Comparison of ENCODE assay signal across 30 cellular contexts in genomic region chr1:21707891-21708290, GRCh38.
"Had no signal": no experiment of that assay in that cellular context is flagged by ENCODE, and none has a peak within 500 bp of the region (broad histone marks: within the 10 kb centered on the region; RNA-seq: fewer than 3 reads in every experiment).

No MANE protein-coding gene starts in this region.

- H3K27ac Mint-ChIP-seq: memory B cell; natural killer cell treated with Interleukin-12 subunit alpha and Interleukin-12 subunit beta and Interleukin-15 and Interleukin-18, amount 100 ng/mL, for 72 hours; progenitor cell of endocrine pancreas had no signal

- H3K27ac ChIP-seq: esophagus muscularis mucosa, foreskin keratinocyte, gastroesophageal sphincter, heart left ventricle, hepatocyte, neutrophil, pancreas, right lobe of liver, suprapubic skin, thyroid gland, vagina had no signal

- H3K4me1 ChIP-seq: foreskin keratinocyte, pancreas, thyroid gland, vagina had no signal

- DNase-seq: dorsolateral prefrontal cortex; effector CD4-positive, alpha-beta T cell; foreskin keratinocyte; heart left ventricle; kidney; mucosa of descending colon; naive B cell; pancreas; right lobe of liver; stimulated activated CD4-positive, alpha-beta T cell treated with anti-CD3 and anti-CD28 coated beads, Interleukin-12 subunit alpha, Interleukin-12 subunit beta, amount 100 ng/mL, for 4 hours; stimulated activated CD4-positive, alpha-beta T cell treated with anti-CD3 and anti-CD28 coated beads, Interleukin-1b, Interleukin-23, amount 100 ng/mL, for 48 hours; stimulated activated CD4-positive, alpha-beta T cell treated with anti-CD3 and anti-CD28 coated beads, Interleukin-4, amount 100 ng/mL, for 1 hour; stimulated activated CD8-positive, alpha-beta memory T cell treated with anti-CD3 and anti-CD28 coated beads, Interleukin-4, amount 100 ng/mL, for 48 hours; stimulated activated naive CD4-positive, alpha-beta T cell; stimulated activated naive CD8-positive, alpha-beta T cell treated with anti-CD3 and anti-CD28 coated beads, Interleukin-15, amount 100 ng/mL, for 72 hours; thyroid gland; trophoblast cell had no signal

- H3K4me3 ChIP-seq: dorsolateral prefrontal cortex, esophagus muscularis mucosa, gastroesophageal sphincter, heart left ventricle, hepatocyte, lung, mucosa of descending colon, pancreas, right lobe of liver, smooth muscle cell, suprapubic skin, thyroid gland, vagina had no signal

- H3K27me3 Mint-ChIP-seq: memory B cell; naive B cell; natural killer cell treated with Interleukin-12 subunit alpha and Interleukin-12 subunit beta and Interleukin-15 and Interleukin-18, amount 100 ng/mL, for 72 hours; progenitor cell of endocrine pancreas; stimulated activated naive CD8-positive, alpha-beta T cell treated with anti-CD3 and anti-CD28 coated beads, Interleukin-15, amount 100 ng/mL, for 72 hours had no signal

- H3K4me3 Mint-ChIP-seq: memory B cell; mesothelial cell of epicardium; naive B cell; natural killer cell treated with Interleukin-12 subunit alpha and Interleukin-12 subunit beta and Interleukin-15 and Interleukin-18, amount 100 ng/mL, for 72 hours; stimulated activated naive CD8-positive, alpha-beta T cell treated with anti-CD3 and anti-CD28 coated beads, Interleukin-15, amount 100 ng/mL, for 72 hours had no signal

- H3K9me3 ChIP-seq: esophagus muscularis mucosa, gastroesophageal sphincter, heart left ventricle, mucosa of descending colon, neutrophil, pancreas, right lobe of liver, suprapubic skin, thyroid gland, vagina had no signal

- H3K27me3 ChIP-seq: dorsolateral prefrontal cortex, esophagus muscularis mucosa, foreskin keratinocyte, gastroesophageal sphincter, heart left ventricle, hepatocyte, neutrophil, pancreas, right lobe of liver, suprapubic skin, thyroid gland, vagina had no signal

- H3K9me3 Mint-ChIP-seq: memory B cell; mesothelial cell of epicardium; naive B cell; natural killer cell treated with Interleukin-12 subunit alpha and Interleukin-12 subunit beta and Interleukin-15 and Interleukin-18, amount 100 ng/mL, for 72 hours; neural crest cell; stimulated activated naive CD8-positive, alpha-beta T cell treated with anti-CD3 and anti-CD28 coated beads, Interleukin-15, amount 100 ng/mL, for 72 hours had no signal

- H3K4me1 Mint-ChIP-seq: mesothelial cell of epicardium had no signal
